ENCODE assay signal across 15 cellular contexts in genomic region chr6:90472716-90473115, GRCh38.
A peak's percentile ranks its signal among the peaks of the same experiment; 100 is the strongest.
DNase-seq lines count a peak whose midpoint lies in the region; ATAC-seq and TF ChIP-seq lines count a peak whose summit lies in the region.
"Had no signal": no experiment of that assay in that cellular context is flagged by ENCODE, and none has a peak within 500 bp of the region (broad histone marks: within the 10 kb centered on the region; RNA-seq: fewer than 3 reads in every experiment).

No MANE protein-coding gene starts in this region.

- no peak for TF ChIP-seq CTCF in uterus (IDR thresholded peaks at IDR 0.05)
- no peak for TF ChIP-seq CTCF in adrenal gland (IDR thresholded peaks at IDR 0.05)
- TF ChIP-seq CTCF in heart right ventricle (IDR thresholded peaks at IDR 0.05), result no peak

- no peaks in the 10 kb centered on the region for H3K27me3 ChIP-seq in uterus
- no peaks in the 10 kb centered on the region for H3K27me3 ChIP-seq in adrenal gland
- H3K27me3 ChIP-seq in heart right ventricle, result peaks cover 0 to 6% (median 0%) of the 10 kb centered on the region in 7 donors

- H3K4me3 ChIP-seq in uterus, result no peak overlapping the region
- H3K4me3 ChIP-seq in adrenal gland, result no peak overlapping the region
- no peak overlapping the region for H3K4me3 ChIP-seq in heart right ventricle
- H3K4me3 ChIP-seq: coronary artery, lung, SK-N-MC had no signal

- no peaks in the 10 kb centered on the region for H3K36me3 ChIP-seq in uterus
- no peaks in the 10 kb centered on the region for H3K36me3 ChIP-seq in adrenal gland (replicated peaks in 1 of 2)
- H3K36me3 ChIP-seq in heart right ventricle, result no peaks in the 10 kb centered on the region

- TF ChIP-seq POLR2A in uterus (IDR thresholded peaks at IDR 0.05) (no peak), adrenal gland (IDR thresholded peaks at IDR 0.05) (no peak)

- no peaks in the 10 kb centered on the region for H3K9me3 ChIP-seq in uterus
- H3K9me3 ChIP-seq in adrenal gland (replicated peaks in 1 of 3), result no peaks in the 10 kb centered on the region
- H3K9me3 ChIP-seq in heart right ventricle, result no peaks in the 10 kb centered on the region

- H3K9me3 Mint-ChIP-seq in stimulated activated naive CD8-positive, alpha-beta T cell treated with anti-CD3 and anti-CD28 coated beads, Interleukin-15, Interleukin-2, amounts not matched to agents 100 ng/mL and 50 ng/mL, for 24 hours, result no peaks in the 10 kb centered on the region
- H3K9me3 Mint-ChIP-seq in T-helper 1 cell treated with Interleukin-12 subunit alpha and Interleukin-12 subunit beta and Interleukin-4 antibody, amounts not matched to agents 30 μg/mL and 1 μg/mL, for 36 hours, result no peaks in the 10 kb centered on the region
- no peaks in the 10 kb centered on the region for H3K9me3 Mint-ChIP-seq in activated naive CD8-positive, alpha-beta T cell treated with anti-CD3 and anti-CD28 coated beads, Interleukin-2, amount 10 ng/mL, durations not matched to agents 7 days and 5 days
- H3K9me3 Mint-ChIP-seq: naive B cell had no signal

- 76 to 79% (median 79%) methylated on average over 8 to 9 of the region's 9 CpGs for WGBS in adrenal gland, 4 donors
- 91 to 92% methylated on average over 9 of the region's 9 CpGs for WGBS in heart right ventricle, 2 donors

- no peaks in the 10 kb centered on the region for H3K36me3 Mint-ChIP-seq in stimulated activated naive CD8-positive, alpha-beta T cell treated with anti-CD3 and anti-CD28 coated beads, Interleukin-15, Interleukin-2, amounts not matched to agents 100 ng/mL and 50 ng/mL, for 24 hours (ENCODE audit: low read depth)
- H3K36me3 Mint-ChIP-seq in T-helper 1 cell treated with Interleukin-12 subunit alpha and Interleukin-12 subunit beta and Interleukin-4 antibody, amounts not matched to agents 30 μg/mL and 1 μg/mL, for 36 hours (ENCODE audit: low read depth), result peaks cover 8% of the 10 kb centered on the region
- H3K36me3 Mint-ChIP-seq in activated naive CD8-positive, alpha-beta T cell treated with anti-CD3 and anti-CD28 coated beads, Interleukin-2, amount 10 ng/mL, durations not matched to agents 7 days and 5 days, result no peaks in the 10 kb centered on the region
- H3K36me3 Mint-ChIP-seq: naive B cell had no signal

- no peaks in the 10 kb centered on the region for H3K4me1 ChIP-seq in uterus
- H3K4me1 ChIP-seq in adrenal gland (replicated peaks in 1 of 2), result no peaks in the 10 kb centered on the region
- H3K4me1 ChIP-seq in heart right ventricle, result no peaks in the 10 kb centered on the region

- H3K27me3 Mint-ChIP-seq in stimulated activated naive CD8-positive, alpha-beta T cell treated with anti-CD3 and anti-CD28 coated beads, Interleukin-15, Interleukin-2, amounts not matched to agents 100 ng/mL and 50 ng/mL, for 24 hours, result no peaks in the 10 kb centered on the region
- H3K27me3 Mint-ChIP-seq in T-helper 1 cell treated with Interleukin-12 subunit alpha and Interleukin-12 subunit beta and Interleukin-4 antibody, amounts not matched to agents 30 μg/mL and 1 μg/mL, for 36 hours (ENCODE audit: low read depth), result peaks cover 5% of the 10 kb centered on the region
- no peaks in the 10 kb centered on the region for H3K27me3 Mint-ChIP-seq in activated naive CD8-positive, alpha-beta T cell treated with anti-CD3 and anti-CD28 coated beads, Interleukin-2, amount 10 ng/mL, durations not matched to agents 7 days and 5 days
- H3K27me3 Mint-ChIP-seq: naive B cell had no signal

- peak overlapping the region; percentile 87 for H3K27ac Mint-ChIP-seq in stimulated activated naive CD8-positive, alpha-beta T cell treated with anti-CD3 and anti-CD28 coated beads, Interleukin-15, Interleukin-2, amounts not matched to agents 100 ng/mL and 50 ng/mL, for 24 hours
- H3K27ac Mint-ChIP-seq in T-helper 1 cell treated with Interleukin-12 subunit alpha and Interleukin-12 subunit beta and Interleukin-4 antibody, amounts not matched to agents 30 μg/mL and 1 μg/mL, for 36 hours, result peak overlapping the region; percentile 93
- H3K27ac Mint-ChIP-seq in activated naive CD8-positive, alpha-beta T cell treated with anti-CD3 and anti-CD28 coated beads, Interleukin-2, amount 10 ng/mL, durations not matched to agents 7 days and 5 days, result peak overlapping the region; percentile 87

- no peak for ATAC-seq in stimulated activated naive CD8-positive, alpha-beta T cell treated with anti-CD3 and anti-CD28 coated beads, Interleukin-15, Interleukin-2, amounts not matched to agents 100 U/mL and 50 U/mL, for 24 hours
- peak; percentile 45 for ATAC-seq in activated naive CD8-positive, alpha-beta T cell treated with anti-CD3 and anti-CD28 coated beads, Interleukin-2, amount 10 ng/mL, durations not matched to agents 7 days and 5 days (ENCODE audit: low read depth)
- ATAC-seq in heart right ventricle, result no peak
- no peak for ATAC-seq in GM21390 (IDR thresholded peaks at IDR 0.05; ENCODE audit: unreplicated experiment)

- no peak for DNase-seq in stimulated activated naive CD8-positive, alpha-beta T cell treated with anti-CD3 and anti-CD28 coated beads, Interleukin-15, Interleukin-2, amounts not matched to agents 100 U/mL and 50 U/mL, for 24 hours
- DNase-seq in activated naive CD8-positive, alpha-beta T cell treated with anti-CD3 and anti-CD28 coated beads, Interleukin-2, amount 10 ng/mL, durations not matched to agents 7 days and 5 days, result peak; percentile 57
- DNase-seq in uterus (no peak), adrenal gland (no peak), heart right ventricle (no peak)
- DNase-seq: GOT3, naive B cell, NCI-H187, NCI-H446 treated with DMSO at 0.1 percent for 48 hours had no signal

- peak overlapping the region; percentile 21 to 59 for H3K27ac ChIP-seq in uterus
- no peak overlapping the region for H3K27ac ChIP-seq in adrenal gland
- H3K27ac ChIP-seq in heart right ventricle, result no peak overlapping the region
- H3K27ac ChIP-seq: coronary artery, SK-N-MC had no signal

- H3K4me3 Mint-ChIP-seq in stimulated activated naive CD8-positive, alpha-beta T cell treated with anti-CD3 and anti-CD28 coated beads, Interleukin-15, Interleukin-2, amounts not matched to agents 100 ng/mL and 50 ng/mL, for 24 hours, result peak overlapping the region; percentile 28
- peak overlapping the region; percentile 67 for H3K4me3 Mint-ChIP-seq in T-helper 1 cell treated with Interleukin-12 subunit alpha and Interleukin-12 subunit beta and Interleukin-4 antibody, amounts not matched to agents 30 μg/mL and 1 μg/mL, for 36 hours
- H3K4me3 Mint-ChIP-seq in activated naive CD8-positive, alpha-beta T cell treated with anti-CD3 and anti-CD28 coated beads, Interleukin-2, amount 10 ng/mL, durations not matched to agents 7 days and 5 days, result peak overlapping the region; percentile 83

- POLR2A ChIA-PET in activated naive CD8-positive, alpha-beta T cell treated with anti-CD3 and anti-CD28 coated beads, Interleukin-2, amount 10 ng/mL, durations not matched to agents 7 days and 5 days (lab: Charles Lee), result interaction anchor here (0.6 to 3.7 kb wide), 11 partner anchors 9 to 200 kb away, joined by 3 to 21 read pairs (median 5); no protein-coding TSS in a partner anchor

- peaks cover 98% of the 10 kb centered on the region for H3K4me1 Mint-ChIP-seq in stimulated activated naive CD8-positive, alpha-beta T cell treated with anti-CD3 and anti-CD28 coated beads, Interleukin-15, Interleukin-2, amounts not matched to agents 100 ng/mL and 50 ng/mL, for 24 hours (ENCODE audit: low read depth)
- peaks cover 80% of the 10 kb centered on the region for H3K4me1 Mint-ChIP-seq in T-helper 1 cell treated with Interleukin-12 subunit alpha and Interleukin-12 subunit beta and Interleukin-4 antibody, amounts not matched to agents 30 μg/mL and 1 μg/mL, for 36 hours (ENCODE audit: low read depth)
- peaks cover 62% of the 10 kb centered on the region for H3K4me1 Mint-ChIP-seq in activated naive CD8-positive, alpha-beta T cell treated with anti-CD3 and anti-CD28 coated beads, Interleukin-2, amount 10 ng/mL, durations not matched to agents 7 days and 5 days

- intact Hi-C loops in uterus (cut with DNase I; ENCODE audit: low total_unique reads) (no loop called here), adrenal gland (cut with DNase I) (loop anchor here in 1 of 2 donors (10.0 kb wide), 2 partner anchors 178 to 528 kb away; partner anchors contain the start of gene BACH2), heart right ventricle (cut with DNase I) (loop anchor here in 5 of 10 donors (10.0 kb wide), 3 partner anchors 168 to 388 kb away; partner anchors contain the start of gene BACH2 (in 3 of the 5))

Comparison
In these comparisons a context has a peak if more than half of its experiments do, and no peak if none do; other contexts are left out.
1. H3K4me3 Mint-ChIP-seq: peak in every context shown above with its lines; median percentile 83 in activated naive CD8-positive, alpha-beta T cell treated with anti-CD3 and anti-CD28 coated beads, Interleukin-2, amount 10 ng/mL, durations not matched to agents 7 days and 5 days; 67 in T-helper 1 cell treated with Interleukin-12 subunit alpha and Interleukin-12 subunit beta and Interleukin-4 antibody, amounts not matched to agents 30 μg/mL and 1 μg/mL, for 36 hours; 28 in stimulated activated naive CD8-positive, alpha-beta T cell treated with anti-CD3 and anti-CD28 coated beads, Interleukin-15, Interleukin-2, amounts not matched to agents 100 ng/mL and 50 ng/mL, for 24 hours.
2. H3K27ac ChIP-seq: peak in uterus (2 of 2); none in adrenal gland (0 of 5) and heart right ventricle (0 of 10).
3. Peak in every context shown above with its lines, with median percentiles within 50 percentile points of each other: H3K27ac Mint-ChIP-seq.